In the genomic region with DNA sequence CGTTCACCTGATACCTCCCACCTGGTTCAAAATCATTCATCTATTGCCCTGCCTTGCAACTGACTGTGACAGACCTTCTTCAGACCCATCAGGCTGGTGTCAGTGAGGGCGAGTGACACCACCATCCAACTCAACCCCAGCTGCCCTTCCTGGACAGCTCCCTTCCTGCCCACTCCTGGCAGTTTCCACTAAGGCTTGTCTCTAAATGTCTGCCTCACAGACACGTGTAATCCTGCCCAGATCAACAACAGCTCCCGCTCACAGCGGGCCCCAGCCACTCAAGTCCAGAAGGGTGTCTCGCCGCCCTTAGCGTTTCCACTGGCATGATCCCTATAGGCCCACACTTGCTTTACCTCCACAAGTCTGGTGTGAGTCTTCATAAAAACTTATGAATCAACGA, we compare ENCODE assay signal across 21 cellular contexts. TPM values are rescaled to one million over a fixed set of nuclear protein-coding genes. Genes with fewer than 3 reads are reported as not detected.
A peak's percentile ranks its signal among the peaks of the same experiment; 100 is the strongest.
DNase-seq lines count a peak whose midpoint lies in the region; ATAC-seq and TF ChIP-seq lines count a peak whose summit lies in the region.
"Had no signal": no experiment of that assay in that cellular context is flagged by ENCODE, and none has a peak within 500 bp of the region (broad histone marks: within the 10 kb centered on the region; RNA-seq: fewer than 3 reads in every experiment).

No MANE protein-coding gene starts in this region.

- no peaks in the 10 kb centered on the region for H3K9me3 ChIP-seq in heart left ventricle
- H3K9me3 ChIP-seq: MG63 had no signal

- H3K27ac Mint-ChIP-seq in stimulated activated naive B cell treated with anti-CD40 and anti-IgM and Interleukin-4, amounts not matched to agents 10 μg/mL and 1 μg/mL and 100 μg/mL, for 72 hours, result peak overlapping the region; percentile 48
- no peak overlapping the region for H3K27ac Mint-ChIP-seq in activated T-helper 17 cell treated with anti-CD3 and anti-CD28 coated beads, Interleukin-2, amount 50 U/mL, for 72 hours

- intact Hi-C loops in Right ventricle myocardium inferior (cut with DNase I) (no loop called here), cardiac septum (cut with DNase I) (no loop called here), heart left ventricle (cut with DNase I) (no loop called here)

- WGBS in heart left ventricle, 4 donors, result 67 to 78% (median 72%) methylated on average over 9 of the region's 9 CpGs

- H3K27ac ChIP-seq in heart left ventricle, result no peak overlapping the region

- H3K4me3 Mint-ChIP-seq in stimulated activated naive B cell treated with anti-CD40 and anti-IgM and Interleukin-4, amounts not matched to agents 10 μg/mL and 1 μg/mL and 100 μg/mL, for 72 hours, result no peak overlapping the region
- no peak overlapping the region for H3K4me3 Mint-ChIP-seq in activated T-helper 17 cell treated with anti-CD3 and anti-CD28 coated beads, Interleukin-2, amount 50 U/mL, for 72 hours
- H3K4me3 Mint-ChIP-seq: CD14-positive monocyte had no signal

- TF ChIP-seq POLR2A in heart left ventricle (IDR thresholded peaks at IDR 0.05), result no peak

- H3K36me3 ChIP-seq in heart left ventricle, result peaks cover 0 to 55% (median 33%) of the 10 kb centered on the region in 9 donors
- H3K36me3 ChIP-seq: MG63 had no signal

- H3K36me3 Mint-ChIP-seq in stimulated activated naive B cell treated with anti-CD40 and anti-IgM and Interleukin-4, amounts not matched to agents 10 μg/mL and 1 μg/mL and 100 μg/mL, for 72 hours, result peaks cover 51 to 74% of the 10 kb centered on the region in 2 donors
- H3K36me3 Mint-ChIP-seq in activated T-helper 17 cell treated with anti-CD3 and anti-CD28 coated beads, Interleukin-2, amount 50 U/mL, for 72 hours (ENCODE audit: low read depth), result peaks cover 7% of the 10 kb centered on the region

- DNase-seq in Right ventricle myocardium inferior (ENCODE audit: missing footprints), result no peak
- no peak for DNase-seq in cardiac septum (ENCODE audit: low spot score)
- DNase-seq in heart left ventricle, result no peak
- no peak for DNase-seq in left lobe of liver (ENCODE audit: low spot score)
- no peak for DNase-seq in stimulated activated naive B cell treated with anti-CD40 and anti-IgM and Interleukin-4, amounts not matched to agents 10 μg/mL and 1 μg/mL and 100 μg/mL, for 72 hours
- DNase-seq in activated naive CD4-positive, alpha-beta T cell treated with anti-CD3 and anti-CD28 coated beads, Interleukin-2, amount 50 U/mL, for 16 hours, result no peak
- no peak for DNase-seq in iPS-NIHi7 (ENCODE audit: extremely low spot score)
- DNase-seq: AML-193, DMS53, GDM1, Kasumi-1, MG63, NCI-H1048, NCI-H1417 treated with DMSO at 0.1 percent for 48 hours, NCI-H187, NCI-H446, NCI-H526 treated with DMSO at 0.1 percent for 48 hours, OCI-M1, SHP77 treated with DMSO at 0.1 percent for 48 hours had no signal

- TF ChIP-seq CTCF in heart left ventricle (IDR thresholded peaks at IDR 0.05), result no peak

- no peaks in the 10 kb centered on the region for H3K27me3 Mint-ChIP-seq in stimulated activated naive B cell treated with anti-CD40 and anti-IgM and Interleukin-4, amounts not matched to agents 10 μg/mL and 1 μg/mL and 100 μg/mL, for 72 hours
- H3K27me3 Mint-ChIP-seq in activated T-helper 17 cell treated with anti-CD3 and anti-CD28 coated beads, Interleukin-2, amount 50 U/mL, for 72 hours, result no peaks in the 10 kb centered on the region

- no peak overlapping the region for H3K4me3 ChIP-seq in heart left ventricle
- H3K4me3 ChIP-seq: MG63 had no signal

- ATAC-seq in Right ventricle myocardium inferior (peak; percentile 33), heart left ventricle (peak in 3 of 4 donors; percentile 39 to 71 (median 48)), left lobe of liver (peak; percentile 31)
- no peak for ATAC-seq in stimulated activated naive B cell treated with anti-CD40 and anti-IgM and Interleukin-4, amounts not matched to agents 10 μg/mL and 1 μg/mL and 100 μg/mL, for 72 hours (replicated peaks)
- ATAC-seq in activated T-helper 17 cell treated with anti-CD3 and anti-CD28 coated beads, Interleukin-2, amount 50 U/mL, for 72 hours (replicated peaks), result no peak

- peaks cover 29 to 57% of the 10 kb centered on the region in 2 donors for H3K4me1 Mint-ChIP-seq in stimulated activated naive B cell treated with anti-CD40 and anti-IgM and Interleukin-4, amounts not matched to agents 10 μg/mL and 1 μg/mL and 100 μg/mL, for 72 hours
- peaks cover 14% of the 10 kb centered on the region for H3K4me1 Mint-ChIP-seq in activated T-helper 17 cell treated with anti-CD3 and anti-CD28 coated beads, Interleukin-2, amount 50 U/mL, for 72 hours

- no peaks in the 10 kb centered on the region for H3K27me3 ChIP-seq in heart left ventricle
- H3K27me3 ChIP-seq: MG63 had no signal

- H3K9me3 Mint-ChIP-seq in stimulated activated naive B cell treated with anti-CD40 and anti-IgM and Interleukin-4, amounts not matched to agents 10 μg/mL and 1 μg/mL and 100 μg/mL, for 72 hours, result no peaks in the 10 kb centered on the region
- H3K9me3 Mint-ChIP-seq in activated T-helper 17 cell treated with anti-CD3 and anti-CD28 coated beads, Interleukin-2, amount 50 U/mL, for 72 hours, result no peaks in the 10 kb centered on the region

- H3K4me1 ChIP-seq in heart left ventricle, result peaks cover 0 to 84% (median 31%) of the 10 kb centered on the region in 12 donors

RNA-seq across cellular contexts. Expression of a gene that starts 28.9 kb away (rescaled TPM):
- total RNA-seq in Right ventricle myocardium inferior, result 445 TPM
- total RNA-seq in cardiac septum, result 98.6 TPM
- total RNA-seq in heart left ventricle, result 100 to 1,000 TPM; 171 to 603 (median 266) TPM
- polyA plus RNA-seq in heart left ventricle, result 100 to 1,000 TPM; 236 to 301 TPM
- 818 TPM for total RNA-seq in left lobe of liver
- 10 to 100 TPM; 13.2 to 22.2 TPM for total RNA-seq in activated T-helper 17 cell treated with anti-CD3 and anti-CD28 coated beads, Interleukin-2, amount 50 U/mL, for 72 hours

Comparison
In these comparisons a context has a peak if more than half of its experiments do, and no peak if none do; other contexts are left out.
1. ATAC-seq: peak in Right ventricle myocardium inferior (single experiment), heart left ventricle (3 of 4) and left lobe of liver (single experiment); none in stimulated activated naive B cell treated with anti-CD40 and anti-IgM and Interleukin-4, amounts not matched to agents 10 μg/mL and 1 μg/mL and 100 μg/mL, for 72 hours (0 of 2) and activated T-helper 17 cell treated with anti-CD3 and anti-CD28 coated beads, Interleukin-2, amount 50 U/mL, for 72 hours (single experiment).